Comparison of ENCODE assay signal across 8 cellular contexts in genomic region chr4:39976945-39977488, GRCh38. TPM values are rescaled to one million over a fixed set of nuclear protein-coding genes. Genes with fewer than 3 reads are reported as not detected.
DNase-seq lines count a peak whose midpoint lies in the region; ATAC-seq lines count a peak whose summit lies in the region.

No MANE protein-coding gene starts in this region.

- ATAC-seq in HG03095 (IDR thresholded peaks at IDR 0.05; ENCODE audit: unreplicated experiment): peak; percentile 15

- no peaks in the 10 kb centered on the region for H3K9me3 Mint-ChIP-seq in activated naive CD4-positive, alpha-beta T cell treated with anti-CD3 and anti-CD28 coated beads, Interleukin-2, amount 50 U/mL, for 24 hours

- H3K4me3 Mint-ChIP-seq in activated naive CD4-positive, alpha-beta T cell treated with anti-CD3 and anti-CD28 coated beads, Interleukin-2, amount 50 U/mL, for 24 hours: peak overlapping the region; percentile 97

- H3K4me1 Mint-ChIP-seq in activated naive CD4-positive, alpha-beta T cell treated with anti-CD3 and anti-CD28 coated beads, Interleukin-2, amount 50 U/mL, for 24 hours: peaks cover 35% of the 10 kb centered on the region

- DNase-seq in NK-92 treated with Interleukin-12 subunit alpha and Interleukin-12 subunit beta, amount 100 ng/mL, for 24 hours (lab: John Stamatoyannopoulos, UW): peak; percentile 53
- DNase-seq in NK-92 (lab: John Stamatoyannopoulos, UW; ENCODE audit: unreplicated experiment) (no peak), RPMI8226 (peak; percentile 34), cardiac septum (ENCODE audit: low spot score) (peak; percentile 79), pons (ENCODE audit: low spot score) (peak; percentile 26)

- H3K36me3 Mint-ChIP-seq in activated naive CD4-positive, alpha-beta T cell treated with anti-CD3 and anti-CD28 coated beads, Interleukin-2, amount 50 U/mL, for 24 hours: peaks cover 14% of the 10 kb centered on the region

- H3K4me3 ChIP-seq in urinary bladder (ENCODE audit: low read depth, low read length): peak overlapping the region; percentile 94

- WGBS in urinary bladder: under 1% methylated on average over 54 of the region's 54 CpGs

- no peaks in the 10 kb centered on the region for H3K27me3 Mint-ChIP-seq in activated naive CD4-positive, alpha-beta T cell treated with anti-CD3 and anti-CD28 coated beads, Interleukin-2, amount 50 U/mL, for 24 hours

- H3K27ac ChIP-seq in urinary bladder (ENCODE audit: low read depth): peak overlapping the region; percentile 84

- intact Hi-C loops in cardiac septum (cut with DNase I): loop anchor here (1.0 to 5.0 kb wide), 6 partner anchors 55 to 508 kb away; partner anchors contain the start of genes N4BP2, SMIM14 and UBE2K

- H3K27ac Mint-ChIP-seq in activated naive CD4-positive, alpha-beta T cell treated with anti-CD3 and anti-CD28 coated beads, Interleukin-2, amount 50 U/mL, for 24 hours: peak overlapping the region; percentile 41

- H3K4me1 ChIP-seq in urinary bladder (ENCODE audit: insufficient read depth): no peaks in the 10 kb centered on the region

- H3K36me3 ChIP-seq in urinary bladder (ENCODE audit: insufficient read depth): peaks cover 2% of the 10 kb centered on the region

RNA-seq across cellular contexts. Expression of gene PDS5A, which starts 0.7 kb away (rescaled TPM):
- total RNA-seq in cardiac septum (33.1 TPM), urinary bladder (111 TPM)
- 25.5 TPM for polyA plus RNA-seq in urinary bladder
